1 cellular context compared by ENCODE assay signal in genomic region chr11:10302744-10303557, GRCh38.
A peak's percentile ranks its signal among the peaks of the same experiment; 100 is the strongest.
TF ChIP-seq lines count a peak whose summit lies in the region.

No MANE protein-coding gene starts in this region.

TF ChIP-seq in HepG2, 621 proteins besides CTCF, POLR2A, EP300 and RAD21 (continued from another document):
- TF ChIP-seq IRF9 (CRISPR knock-in tag; IDR thresholded peaks at IDR 0.05; ENCODE audit: borderline replicate concordance), result peak; percentile 71; the same call in 1 of the 2 replicates
- peak; percentile 37; the same call in 1 of the 2 replicates for TF ChIP-seq JUND (CRISPR knock-in tag; IDR thresholded peaks at IDR 0.05)
- TF ChIP-seq ZNF138 (CRISPR knock-in tag; IDR thresholded peaks at IDR 0.05; ENCODE audit: low read depth), result no peak
- TF ChIP-seq RFXANK (CRISPR knock-in tag; IDR thresholded peaks at IDR 0.05), result no peak
- TF ChIP-seq ZNF543 (CRISPR knock-in tag; IDR thresholded peaks at IDR 0.05), result peak; percentile 77
- no peak; the same call in 1 of the 2 replicates for TF ChIP-seq SMAD3 (CRISPR knock-in tag; IDR thresholded peaks at IDR 0.05)
- TF ChIP-seq ATF3 (CRISPR knock-in tag; IDR thresholded peaks at IDR 0.05), result no peak
- TF ChIP-seq CEBPG (CRISPR knock-in tag; IDR thresholded peaks at IDR 0.05), result no peak
- TF ChIP-seq ZNF749 (CRISPR knock-in tag; IDR thresholded peaks at IDR 0.05; ENCODE audit: borderline replicate concordance), result no peak
- peak; percentile 77 to 80; a peak in 3 of 4 replicates for TF ChIP-seq NR2F1 (CRISPR knock-in tag; IDR thresholded peaks at IDR 0.05)
